Comparison of ENCODE assay signal across 8 cellular contexts in the genomic region with DNA sequence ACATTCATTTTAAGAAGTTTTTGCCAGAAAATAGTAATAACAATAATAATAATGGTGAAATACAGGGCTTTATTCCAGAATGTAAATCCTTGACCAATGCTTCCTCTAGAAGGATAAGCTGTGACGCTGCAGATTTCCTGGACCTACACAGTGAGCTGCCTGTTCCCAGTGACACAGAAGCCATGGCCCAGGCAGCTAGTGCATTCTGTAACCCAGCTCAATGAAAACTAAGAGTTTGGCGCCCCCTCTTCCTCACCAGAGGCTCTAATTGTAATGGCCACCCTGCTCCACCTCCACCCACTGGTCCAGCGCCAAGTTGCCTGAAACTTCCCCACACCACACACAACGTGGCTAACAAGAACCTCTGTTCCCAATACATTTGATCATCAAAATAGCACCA.
DNase-seq lines count a peak whose midpoint lies in the region; ATAC-seq, FAIRE-seq and TF ChIP-seq lines count a peak whose summit lies in the region.

No MANE protein-coding gene starts in this region.

- H3K36me3 ChIP-seq in adipocyte (ENCODE audit: control insufficient read depth, insufficient read depth, low read length, severe bottlenecking): no peaks in the 10 kb centered on the region
- H3K36me3 ChIP-seq in kidney epithelial cell (ENCODE audit: control insufficient read depth, insufficient read depth, low read length): no peaks in the 10 kb centered on the region
- no peaks in the 10 kb centered on the region for H3K36me3 ChIP-seq in suprapubic skin
- no peaks in the 10 kb centered on the region for H3K36me3 ChIP-seq in small intestine (ENCODE audit: control insufficient read depth in 2 of 2, insufficient read depth in 2 of 2, low read length in 2 of 2)

- no peak overlapping the region for H3K9ac ChIP-seq in adipocyte (ENCODE audit: low read length)

- H3K4me3 ChIP-seq in adipocyte (ENCODE audit: low read length): no peak overlapping the region
- no peak overlapping the region for H3K4me3 ChIP-seq in kidney epithelial cell (ENCODE audit: low read depth, low read length)
- no peak overlapping the region for H3K4me3 ChIP-seq in suprapubic skin
- no peak overlapping the region for H3K4me3 ChIP-seq in small intestine (ENCODE audit: low read depth in 1 of 2, low read length in 2 of 2)

- TF ChIP-seq CTCF in GM12872 (IDR thresholded peaks at IDR 0.05; ENCODE audit: insufficient read depth, low read depth, low read length) (peak; percentile 46), kidney epithelial cell (IDR thresholded peaks at IDR 0.05; ENCODE audit: insufficient read depth, low read length, poor library complexity, severe bottlenecking) (peak; percentile 39), suprapubic skin (IDR thresholded peaks at IDR 0.05) (no peak)

- DNase-seq in adipocyte (ENCODE audit: low read depth) (peak; percentile 37), kidney epithelial cell (ENCODE audit: low read depth) (no peak), SKM-1 (lab: John Stamatoyannopoulos, UW; ENCODE audit: unreplicated experiment) (no peak), suprapubic skin (ENCODE audit: low spot score in 2 of 2) (no peak), small intestine (no peak)
- DNase-seq in activated T-cell treated with anti-CD3 and anti-CD28 coated beads, Interleukin-2, amount 50 U/mL, for 48 hours: no peak

- no peak for TF ChIP-seq POLR2A in suprapubic skin (IDR thresholded peaks at IDR 0.05)

- H3K9me3 ChIP-seq in adipocyte (ENCODE audit: control insufficient read depth, low read length): no peaks in the 10 kb centered on the region
- H3K9me3 ChIP-seq in suprapubic skin: no peaks in the 10 kb centered on the region
- no peaks in the 10 kb centered on the region for H3K9me3 ChIP-seq in small intestine (ENCODE audit: control insufficient read depth, low read depth)

- TF ChIP-seq EP300 in suprapubic skin (IDR thresholded peaks at IDR 0.05): no peak

- peak; percentile 40 for ATAC-seq in HG03108 (IDR thresholded peaks at IDR 0.05; ENCODE audit: unreplicated experiment)

- H3K27ac ChIP-seq in suprapubic skin: no peak overlapping the region
- no peak overlapping the region for H3K27ac ChIP-seq in small intestine (ENCODE audit: low read depth in 1 of 2, low read length in 1 of 2)

- no peak for FAIRE-seq in small intestine (lab: Jason Lieb, UNC)

- 53% methylated on average over 4 of the region's 4 CpGs for WGBS in suprapubic skin
- 30 to 44% (median 41%) methylated on average over 4 of the region's 4 CpGs for WGBS in small intestine, 3 donors

- H3K4me1 ChIP-seq in adipocyte (ENCODE audit: control insufficient read depth, insufficient read depth, low read length) (peaks cover 5% of the 10 kb centered on the region), suprapubic skin (no peaks in the 10 kb centered on the region), small intestine (ENCODE audit: control insufficient read depth in 2 of 2, insufficient read depth in 1 of 2, low read depth in 1 of 2, low read length in 1 of 2) (no peaks in the 10 kb centered on the region)

- H3K27me3 ChIP-seq in adipocyte (replicated peaks; ENCODE audit: control insufficient read depth, insufficient read depth, low read length) (no peaks in the 10 kb centered on the region), kidney epithelial cell (ENCODE audit: control insufficient read depth, insufficient read depth, low read length) (no peaks in the 10 kb centered on the region), suprapubic skin (no peaks in the 10 kb centered on the region), small intestine (ENCODE audit: control insufficient read depth in 2 of 2, insufficient read depth in 2 of 2, low read length in 2 of 2) (no peaks in the 10 kb centered on the region)

Comparison
In these comparisons a context has a peak if more than half of its experiments do, and no peak if none do; other contexts are left out.
1. CTCF ChIP-seq: peak in GM12872 (single experiment) and kidney epithelial cell (single experiment); none in suprapubic skin (0 of 2).